9 cellular contexts compared by ENCODE assay signal in genomic region chr4:126850286-126850685, GRCh38.
DNase-seq lines count a peak whose midpoint lies in the region; ATAC-seq, FAIRE-seq and TF ChIP-seq lines count a peak whose summit lies in the region.
"Had no signal": no experiment of that assay in that cellular context is flagged by ENCODE, and none has a peak within 500 bp of the region (broad histone marks: within the 10 kb centered on the region; RNA-seq: fewer than 3 reads in every experiment).

No MANE protein-coding gene starts in this region.

- no peaks in the 10 kb centered on the region for H3K27me3 Mint-ChIP-seq in WTC11 (ENCODE audit: low read depth)
- H3K27me3 Mint-ChIP-seq in activated CD4-positive, alpha-beta T cell treated with anti-CD3 and anti-CD28 coated beads for 36 hours, result no peaks in the 10 kb centered on the region
- H3K27me3 Mint-ChIP-seq: activated CD4-positive, alpha-beta T cell treated with anti-CD3 and anti-CD28 coated beads, Interleukin-2, amount 10 ng/mL, durations not matched to agents 7 days and 5 days had no signal

- H2BK5ac ChIP-seq in mesendoderm (ENCODE audit: low read length), result no peak overlapping the region

- H3K9me3 Mint-ChIP-seq in WTC11, result peaks cover 6% of the 10 kb centered on the region
- peaks cover 5% of the 10 kb centered on the region for H3K9me3 Mint-ChIP-seq in activated CD4-positive, alpha-beta T cell treated with anti-CD3 and anti-CD28 coated beads for 36 hours (ENCODE audit: low read depth)

- H3K36me3 Mint-ChIP-seq in WTC11, result no peaks in the 10 kb centered on the region
- no peaks in the 10 kb centered on the region for H3K36me3 Mint-ChIP-seq in activated CD4-positive, alpha-beta T cell treated with anti-CD3 and anti-CD28 coated beads for 36 hours (ENCODE audit: low read depth)

- CTCF ChIA-PET in WTC11 (lab: Charles Lee), result no interaction called here
- CTCF ChIA-PET in activated CD4-positive, alpha-beta T cell treated with anti-CD3 and anti-CD28 coated beads for 36 hours (lab: Charles Lee), result interaction anchor here (0.7 kb wide), 1 partner anchor 193 kb away, joined by 3 read pairs; no protein-coding TSS in a partner anchor

- no peak overlapping the region for H3K56ac ChIP-seq in mesendoderm (ENCODE audit: low read length)

- H3K27ac Mint-ChIP-seq in WTC11, result no peak overlapping the region
- no peak overlapping the region for H3K27ac Mint-ChIP-seq in activated CD4-positive, alpha-beta T cell treated with anti-CD3 and anti-CD28 coated beads for 36 hours
- H3K27ac Mint-ChIP-seq: activated CD4-positive, alpha-beta T cell treated with anti-CD3 and anti-CD28 coated beads, Interleukin-2, amount 10 ng/mL, durations not matched to agents 7 days and 5 days had no signal

- no peak overlapping the region for H3K9ac ChIP-seq in mesendoderm (ENCODE audit: low read length)

- no peaks in the 10 kb centered on the region for H3K4me1 ChIP-seq in mesendoderm (ENCODE audit: control insufficient read depth, low read depth, low read length)

- no peak overlapping the region for H2BK15ac ChIP-seq in mesendoderm (replicated peaks; ENCODE audit: low read depth)

- WGBS in mesendoderm (ENCODE audit: extremely low coverage, insufficient coverage, low lambda C conversion rate), result no CpG with 5 or more reads among the region's 1 CpG

- intact Hi-C loops in activated CD4-positive, alpha-beta T cell treated with anti-CD3 and anti-CD28 coated beads for 36 hours (cut with DNase I, micrococcal nuclease), result no loop called here

- no peak overlapping the region for H2BK120ac ChIP-seq in mesendoderm (ENCODE audit: low read depth, low read length)

- no peak overlapping the region for H3K4ac ChIP-seq in mesendoderm (ENCODE audit: low read depth, low read length)

- no peaks in the 10 kb centered on the region for H3K27me3 ChIP-seq in mesendoderm (ENCODE audit: insufficient read depth, low read length, poor library complexity)

- no peaks in the 10 kb centered on the region for H3K4me1 Mint-ChIP-seq in WTC11
- H3K4me1 Mint-ChIP-seq in activated CD4-positive, alpha-beta T cell treated with anti-CD3 and anti-CD28 coated beads for 36 hours, result no peaks in the 10 kb centered on the region
- H3K4me1 Mint-ChIP-seq: activated CD4-positive, alpha-beta T cell treated with anti-CD3 and anti-CD28 coated beads, Interleukin-2, amount 10 ng/mL, durations not matched to agents 7 days and 5 days had no signal

- ATAC-seq in GM18870 (IDR thresholded peaks at IDR 0.05; ENCODE audit: unreplicated experiment) (peak; percentile 85), WTC11 (no peak), GM19395 (IDR thresholded peaks at IDR 0.05; ENCODE audit: unreplicated experiment) (no peak)
- no peak for ATAC-seq in activated CD4-positive, alpha-beta T cell treated with anti-CD3 and anti-CD28 coated beads for 36 hours

- H3K4me3 ChIP-seq in mesendoderm (ENCODE audit: low read length), result no peak overlapping the region

- no peaks in the 10 kb centered on the region for H3K79me2 ChIP-seq in mesendoderm (ENCODE audit: control insufficient read depth, insufficient read depth, low read length)

- H3K23ac ChIP-seq in mesendoderm (ENCODE audit: low read length), result no peak overlapping the region

- H4K5ac ChIP-seq in mesendoderm (ENCODE audit: low read length), result no peak overlapping the region

- H3K36me3 ChIP-seq in mesendoderm (ENCODE audit: control insufficient read depth, insufficient read depth, low read length), result no peaks in the 10 kb centered on the region

- POLR2A ChIA-PET in WTC11 (lab: Charles Lee), result no interaction called here
- POLR2A ChIA-PET in activated CD4-positive, alpha-beta T cell treated with anti-CD3 and anti-CD28 coated beads for 36 hours (lab: Charles Lee), result no interaction called here

- H3K4me3 Mint-ChIP-seq in WTC11, result no peak overlapping the region
- H3K4me3 Mint-ChIP-seq in activated CD4-positive, alpha-beta T cell treated with anti-CD3 and anti-CD28 coated beads for 36 hours, result no peak overlapping the region
- H3K4me3 Mint-ChIP-seq: activated CD4-positive, alpha-beta T cell treated with anti-CD3 and anti-CD28 coated beads, Interleukin-2, amount 10 ng/mL, durations not matched to agents 7 days and 5 days had no signal

- no peak overlapping the region for H3K27ac ChIP-seq in mesendoderm (ENCODE audit: low read depth, low read length)

- FAIRE-seq in HTR-8/SVneo (lab: Jason Lieb, UNC), result peak; percentile 96

- H4K8ac ChIP-seq in mesendoderm (ENCODE audit: low read depth, low read length), result no peak overlapping the region

- no peak for TF ChIP-seq CTCF in WTC11 (IDR thresholded peaks at IDR 0.05)

- no peak overlapping the region for H3K4me2 ChIP-seq in mesendoderm (ENCODE audit: low read length)

- DNase-seq in HTR-8/SVneo (ENCODE audit: insufficient read length, low spot score) (peak; percentile 85), amniotic stem cell (lab: John Stamatoyannopoulos, UW) (peak; percentile 85), mesendoderm (peak; percentile 92), WTC11 (ENCODE audit: low spot score) (no peak), NCI-H2227 (lab: John Stamatoyannopoulos, UW; ENCODE audit: unreplicated experiment) (no peak)
- no peak for DNase-seq in activated CD4-positive, alpha-beta T cell treated with anti-CD3 and anti-CD28 coated beads for 36 hours
- DNase-seq: activated CD4-positive, alpha-beta T cell treated with anti-CD3 and anti-CD28 coated beads, Interleukin-2, amount 10 ng/mL, durations not matched to agents 7 days and 5 days had no signal

- no peak overlapping the region for H2AK5ac ChIP-seq in mesendoderm (ENCODE audit: low read length)

- no peaks in the 10 kb centered on the region for H3K79me1 ChIP-seq in mesendoderm (ENCODE audit: low read length)

- H3K18ac ChIP-seq in mesendoderm (ENCODE audit: low read length), result no peak overlapping the region

TF ChIP-seq in WTC11, 78 proteins besides CTCF, POLR2A, EP300 and RAD21:
- TF ChIP-seq SMAD4 (CRISPR knock-in tag; IDR thresholded peaks at IDR 0.05), result no peak
- no peak for TF ChIP-seq ZNF317 (CRISPR knock-in tag; IDR thresholded peaks at IDR 0.05; ENCODE audit: borderline replicate concordance, low read depth)
- no peak for TF ChIP-seq E2F1 (CRISPR knock-in tag; IDR thresholded peaks at IDR 0.05)
- no peak for TF ChIP-seq ZSCAN18 (CRISPR knock-in tag; IDR thresholded peaks at IDR 0.05)

Comparison
In these comparisons a context has a peak if more than half of its experiments do, and no peak if none do; other contexts are left out.
1. DNase-seq: peak in HTR-8/SVneo (single experiment), amniotic stem cell (single experiment) and mesendoderm (single experiment); none in WTC11 (single experiment), NCI-H2227 (single experiment) and activated CD4-positive, alpha-beta T cell treated with anti-CD3 and anti-CD28 coated beads for 36 hours (single experiment).